Comparison of ENCODE assay signal across 23 cellular contexts in the genomic region with DNA sequence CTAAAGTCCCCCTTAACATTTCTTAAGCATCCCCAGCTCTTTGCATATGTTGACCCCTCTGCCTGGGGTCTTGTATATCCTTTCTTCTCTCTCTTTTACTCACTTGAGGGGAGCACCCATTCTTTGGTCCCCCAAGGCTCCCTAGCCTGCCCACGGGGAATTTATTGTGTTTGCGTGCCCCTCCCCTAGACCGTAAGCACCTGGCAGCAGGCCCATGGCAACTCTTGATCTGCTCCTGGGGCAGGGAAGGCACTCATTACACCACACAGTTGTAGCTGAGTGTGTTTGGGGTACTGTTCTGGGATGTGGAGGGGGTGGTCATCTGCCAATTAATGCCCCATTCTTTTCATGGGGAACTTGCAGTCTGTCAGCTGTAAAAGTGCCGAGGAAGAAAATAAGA. TPM values are rescaled to one million over a fixed set of nuclear protein-coding genes. Genes with fewer than 3 reads are reported as not detected.
DNase-seq lines count a peak whose midpoint lies in the region; ATAC-seq and TF ChIP-seq lines count a peak whose summit lies in the region.
"Had no signal": no experiment of that assay in that cellular context is flagged by ENCODE, and none has a peak within 500 bp of the region (broad histone marks: within the 10 kb centered on the region; RNA-seq: fewer than 3 reads in every experiment).

No MANE protein-coding gene starts in this region.

- H2AFZ ChIP-seq in smooth muscle cell (ENCODE audit: low read depth) = no peak overlapping the region
- H2AFZ ChIP-seq: PC-9 had no signal

- H3K4me1 ChIP-seq in BLaER1 = peaks cover 32% of the 10 kb centered on the region
- H3K4me1 ChIP-seq in smooth muscle cell (ENCODE audit: low read depth) = peaks cover 14% of the 10 kb centered on the region

- WGBS in smooth muscle cell (ENCODE audit: low lambda C conversion rate) = 99% methylated on average over 4 of the region's 4 CpGs

- peak overlapping the region; percentile 43 for H3K4me3 Mint-ChIP-seq in T-helper 1 cell treated with Interleukin-12 subunit alpha and Interleukin-12 subunit beta and Interleukin-4 antibody, amounts not matched to agents 30 μg/mL and 1 μg/mL, for 36 hours
- H3K4me3 Mint-ChIP-seq: B cell had no signal

- no peaks in the 10 kb centered on the region for H3K9me3 Mint-ChIP-seq in T-helper 1 cell treated with Interleukin-12 subunit alpha and Interleukin-12 subunit beta and Interleukin-4 antibody, amounts not matched to agents 30 μg/mL and 1 μg/mL, for 36 hours

- H3K4me2 ChIP-seq in BLaER1 (peak overlapping the region; percentile 62), smooth muscle cell (no peak overlapping the region)
- H3K4me2 ChIP-seq: PC-9 had no signal

- H3K27me3 ChIP-seq in BLaER1 (no peaks in the 10 kb centered on the region), smooth muscle cell (ENCODE audit: low read depth) (no peaks in the 10 kb centered on the region), MG63 (no peaks in the 10 kb centered on the region)

- ATAC-seq in left colon = peak; percentile 14
- no peak for ATAC-seq in HG03565 (IDR thresholded peaks at IDR 0.05; ENCODE audit: unreplicated experiment)
- no peak for ATAC-seq in GM19351 (IDR thresholded peaks at IDR 0.05; ENCODE audit: unreplicated experiment)
- ATAC-seq: Right ventricle myocardium inferior had no signal

- H3K36me3 ChIP-seq in BLaER1 = no peaks in the 10 kb centered on the region
- H3K36me3 ChIP-seq in smooth muscle cell (ENCODE audit: low read depth) = no peaks in the 10 kb centered on the region
- no peaks in the 10 kb centered on the region for H3K36me3 ChIP-seq in MG63

- no peaks in the 10 kb centered on the region for H3K79me2 ChIP-seq in smooth muscle cell (ENCODE audit: low read depth)

- no peak overlapping the region for H3K27ac Mint-ChIP-seq in T-helper 1 cell treated with Interleukin-12 subunit alpha and Interleukin-12 subunit beta and Interleukin-4 antibody, amounts not matched to agents 30 μg/mL and 1 μg/mL, for 36 hours
- H3K27ac Mint-ChIP-seq: B cell had no signal

- H3K9ac ChIP-seq in BLaER1 (no peak overlapping the region), smooth muscle cell (ENCODE audit: low read depth) (no peak overlapping the region)

- H3K36me3 Mint-ChIP-seq in T-helper 1 cell treated with Interleukin-12 subunit alpha and Interleukin-12 subunit beta and Interleukin-4 antibody, amounts not matched to agents 30 μg/mL and 1 μg/mL, for 36 hours (ENCODE audit: low read depth) = no peaks in the 10 kb centered on the region

- peaks cover 4% of the 10 kb centered on the region for H3K27me3 Mint-ChIP-seq in T-helper 1 cell treated with Interleukin-12 subunit alpha and Interleukin-12 subunit beta and Interleukin-4 antibody, amounts not matched to agents 30 μg/mL and 1 μg/mL, for 36 hours (ENCODE audit: low read depth)
- H3K27me3 Mint-ChIP-seq: B cell had no signal

- no peak overlapping the region for H3K4me3 ChIP-seq in BLaER1
- H3K4me3 ChIP-seq in smooth muscle cell = no peak overlapping the region
- no peak overlapping the region for H3K4me3 ChIP-seq in MG63
- H3K4me3 ChIP-seq: PC-9 had no signal

- H3K4me1 Mint-ChIP-seq in T-helper 1 cell treated with Interleukin-12 subunit alpha and Interleukin-12 subunit beta and Interleukin-4 antibody, amounts not matched to agents 30 μg/mL and 1 μg/mL, for 36 hours (ENCODE audit: low read depth) = peaks cover 10% of the 10 kb centered on the region

- H3K9me3 ChIP-seq in BLaER1 (peaks cover 4% of the 10 kb centered on the region; the same call in 1 of the 2 replicates), smooth muscle cell (replicated peaks; ENCODE audit: low read depth) (no peaks in the 10 kb centered on the region), MG63 (no peaks in the 10 kb centered on the region)

- H3F3A ChIP-seq in smooth muscle cell (ENCODE audit: low read depth) = peaks cover 33% of the 10 kb centered on the region

- intact Hi-C loops in left colon (cut with DNase I, micrococcal nuclease) = no loop called here

- H4K20me1 ChIP-seq in BLaER1 = no peaks in the 10 kb centered on the region
- H4K20me1 ChIP-seq in smooth muscle cell (ENCODE audit: low read depth) = no peaks in the 10 kb centered on the region

- H3K27ac ChIP-seq in BLaER1 (peak overlapping the region; percentile 24; the same call in 1 of the 2 replicates), smooth muscle cell (ENCODE audit: low read depth) (peak overlapping the region; percentile 70)
- H3K27ac ChIP-seq: 22Rv1, HL-60, PC-9 had no signal

- no peak for TF ChIP-seq CTCF in smooth muscle cell (IDR thresholded peaks at IDR 0.05; ENCODE audit: borderline replicate concordance, insufficient read depth, poor library complexity, severe bottlenecking)

- DNase-seq in T-helper 1 cell (no peak), left colon (peak; percentile 42 to 50), smooth muscle cell (lab: John Stamatoyannopoulos, UW; ENCODE audit: unreplicated experiment) (no peak), MG63 (no peak)
- DNase-seq: Calu3, DMS79 treated with DMSO at 0.1 percent for 48 hours, GF-D8, HCEC 1CT, NCI-H1092, NCI-H1417 treated with DMSO at 0.1 percent for 48 hours, NCI-H1694 treated with DMSO at 0.1 percent for 48 hours, NCI-H2081, NCI-H2227 treated with DMSO at 0.1 percent for 48 hours, NCI-H526 treated with DMSO at 0.1 percent for 48 hours, PC-9 had no signal

RNA-seq across cellular contexts. Expression of gene SMAD6, which starts 27.3 kb away (rescaled TPM):
- total RNA-seq in left colon (10 to 100 TPM in 1 of 2 donors, 1 to 10 TPM in 1; 9.6 to 11.2 TPM), smooth muscle cell (41.6 and 42.6 TPM in 2 replicates)
- 37.9 and 44.0 TPM in 2 replicates for polyA plus RNA-seq in smooth muscle cell
- total RNA-seq in MG63 (2014; rRNA removed; shearing (Covaris generic); ENCODE audit: low replicate concordance) = 34.3 and 37.8 TPM in 2 replicates

Comparison
In these comparisons a context has a peak if more than half of its experiments do, and no peak if none do; other contexts are left out.
1. DNase-seq: peak in left colon (2 of 2); none in T-helper 1 cell (0 of 5), smooth muscle cell (single experiment) and MG63 (single experiment).